In the genomic region with DNA sequence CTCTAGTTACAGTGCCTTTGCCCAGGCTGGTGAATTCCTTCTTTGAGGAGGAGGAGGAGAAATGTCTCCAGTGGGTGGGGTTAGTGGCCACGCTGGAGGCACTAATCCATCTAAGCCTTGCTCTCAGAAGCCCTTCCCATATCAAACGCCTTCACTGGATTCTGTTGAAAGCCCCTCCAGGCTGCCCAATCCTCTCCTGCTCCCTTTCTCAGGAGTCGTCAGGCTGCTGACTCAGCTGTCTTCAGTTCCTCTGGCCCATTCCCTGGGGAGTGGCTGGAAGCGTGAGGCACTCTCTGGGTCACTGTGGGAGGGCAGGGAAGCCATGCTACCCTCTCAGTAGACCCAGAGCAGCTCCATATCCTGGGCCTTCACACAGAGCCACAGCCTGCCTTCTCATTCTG, we compare ENCODE assay signal across 10 cellular contexts. TPM values are rescaled to one million over a fixed set of nuclear protein-coding genes. Genes with fewer than 3 reads are reported as not detected.
A peak's percentile ranks its signal among the peaks of the same experiment; 100 is the strongest.
DNase-seq lines count a peak whose midpoint lies in the region; ATAC-seq and TF ChIP-seq lines count a peak whose summit lies in the region.
"Had no signal": no experiment of that assay in that cellular context is flagged by ENCODE, and none has a peak within 500 bp of the region (broad histone marks: within the 10 kb centered on the region; RNA-seq: fewer than 3 reads in every experiment).

No MANE protein-coding gene starts in this region.

- H3K4me3 Mint-ChIP-seq in naive thymus-derived CD4-positive, alpha-beta T cell, result peak overlapping the region in 6 of 10 donors; percentile 6 to 98 (median 62)
- peak overlapping the region in 2 of 5 donors; percentile 7 to 95 for H3K4me3 Mint-ChIP-seq in immature natural killer cell

- intact Hi-C loops in naive thymus-derived CD4-positive, alpha-beta T cell (cut with micrococcal nuclease), result loop anchor here in 1 of 2 donors (10.0 kb wide), 1 partner anchor 543 kb away; the partner anchor contains the start of gene KLHL24

- peaks cover 4 to 26% (median 9%) of the 10 kb centered on the region in 5 donors for H3K36me3 Mint-ChIP-seq in naive thymus-derived CD4-positive, alpha-beta T cell
- peaks cover 0 to 33% (median 10%) of the 10 kb centered on the region in 3 donors for H3K36me3 Mint-ChIP-seq in immature natural killer cell

- peak overlapping the region; percentile 99 for H3K4me3 ChIP-seq in AG04449 (ENCODE audit: low read depth, low read length)
- no peak overlapping the region for H3K4me3 ChIP-seq in NB4 (ENCODE audit: low read depth, low read length)
- peak overlapping the region; percentile 98 for H3K4me3 ChIP-seq in ectodermal cell (ENCODE audit: insufficient read depth, low read depth, low read length)
- H3K4me3 ChIP-seq in naive thymus-derived CD4-positive, alpha-beta T cell (ENCODE audit: low read length), result no peak overlapping the region

- peaks cover 20% of the 10 kb centered on the region for H3K4me1 ChIP-seq in ectodermal cell (ENCODE audit: control insufficient read depth, insufficient read depth, low read length)
- peaks cover 18 to 20% of the 10 kb centered on the region in 2 donors for H3K4me1 ChIP-seq in naive thymus-derived CD4-positive, alpha-beta T cell (ENCODE audit: control insufficient read depth in 2 of 2, insufficient read depth in 2 of 2, low read length in 2 of 2)

- TF ChIP-seq CTCF in AG04449 (IDR thresholded peaks at IDR 0.05; ENCODE audit: insufficient read depth, low read length, missing control alignments), result no peak
- TF ChIP-seq CTCF in NB4 (IDR thresholded peaks at IDR 0.05; ENCODE audit: low read depth, low read length), result no peak
- no peak for TF ChIP-seq CTCF in GM10266 (IDR thresholded peaks at IDR 0.05; ENCODE audit: control insufficient read depth, insufficient read depth, low read depth, missing control alignments)

- no peak for DNase-seq in AG04449 (ENCODE audit: low read depth, low spot score)
- peak; percentile 48 for DNase-seq in NB4 (ENCODE audit: low read depth)
- no peak for DNase-seq in naive thymus-derived CD4-positive, alpha-beta T cell
- no peak for DNase-seq in DMS 273 (lab: John Stamatoyannopoulos, UW; ENCODE audit: unreplicated experiment)
- DNase-seq in 8988T, result no peak
- DNase-seq in immature natural killer cell, result no peak
- no peak for DNase-seq in GM10266 (ENCODE audit: extremely low spot score)
- DNase-seq: NCI-H526 treated with DMSO at 0.1 percent for 48 hours had no signal

- no peaks in the 10 kb centered on the region for H3K27me3 ChIP-seq in ectodermal cell (ENCODE audit: control insufficient read depth, insufficient read depth, low read length, poor library complexity, severe bottlenecking)
- H3K27me3 ChIP-seq in naive thymus-derived CD4-positive, alpha-beta T cell (ENCODE audit: control insufficient read depth in 2 of 2, insufficient read depth in 2 of 2, low read length in 2 of 2), result no peaks in the 10 kb centered on the region

- 26 to 32% methylated on average over 4 of the region's 4 CpGs for WGBS in ectodermal cell, 2 experiments

- H3K4me1 Mint-ChIP-seq in naive thymus-derived CD4-positive, alpha-beta T cell, result peaks cover 14 to 46% (median 38%) of the 10 kb centered on the region in 7 donors
- peaks cover 37 to 53% of the 10 kb centered on the region in 2 donors for H3K4me1 Mint-ChIP-seq in immature natural killer cell

- POLR2A ChIA-PET in AG04449 (lab: Yijun Ruan, JAX), result interaction anchor here (1.6 to 2.4 kb wide), 3 partner anchors 9 to 70 kb away, joined by 6 to 43 read pairs (median 8); partner anchors contain the start of genes ABCF3 and EIF2B5
- POLR2A ChIA-PET in naive thymus-derived CD4-positive, alpha-beta T cell (lab: Charles Lee), result interaction anchor here (1.0 to 1.7 kb wide), 2 partner anchors 8 to 138 kb away, joined by 3 to 9 read pairs; partner anchors contain the start of gene ABCF3

- no peaks in the 10 kb centered on the region for H3K27me3 Mint-ChIP-seq in naive thymus-derived CD4-positive, alpha-beta T cell
- peaks cover 0 to 6% (median 5%) of the 10 kb centered on the region in 3 donors for H3K27me3 Mint-ChIP-seq in immature natural killer cell (ENCODE audit: low read depth in 3 of 3)

- CTCF ChIA-PET in AG04449 (lab: Yijun Ruan, JAX), result interaction anchor here (0.6 to 2.0 kb wide), 8 partner anchors 8 to 282 kb away, joined by 3 to 10 read pairs (median 4); partner anchors contain the start of gene EEF1AKMT4
- CTCF ChIA-PET in naive thymus-derived CD4-positive, alpha-beta T cell (lab: Charles Lee), result no interaction called here

- TF ChIP-seq POLR2A in NB4 (IDR thresholded peaks at IDR 0.05; ENCODE audit: extremely low read depth, insufficient read length), result no peak

- no peaks in the 10 kb centered on the region for H3K9me3 ChIP-seq in ectodermal cell (ENCODE audit: control insufficient read depth, low read length)
- no peaks in the 10 kb centered on the region for H3K9me3 ChIP-seq in naive thymus-derived CD4-positive, alpha-beta T cell (ENCODE audit: control insufficient read depth in 2 of 3, low read length in 3 of 3)

- H3K9me3 Mint-ChIP-seq in naive thymus-derived CD4-positive, alpha-beta T cell, result no peaks in the 10 kb centered on the region
- no peaks in the 10 kb centered on the region for H3K9me3 Mint-ChIP-seq in immature natural killer cell

- no peak for ATAC-seq in naive thymus-derived CD4-positive, alpha-beta T cell

- H3K27ac ChIP-seq in ectodermal cell (ENCODE audit: insufficient read depth, low read depth, low read length, poor library complexity, severe bottlenecking), result peak overlapping the region; percentile 93
- H3K27ac ChIP-seq in naive thymus-derived CD4-positive, alpha-beta T cell (ENCODE audit: low read depth, low read length), result no peak overlapping the region

- H3K36me3 ChIP-seq in ectodermal cell (ENCODE audit: control insufficient read depth, insufficient read depth, low read length), result peaks cover 44% of the 10 kb centered on the region
- H3K36me3 ChIP-seq in naive thymus-derived CD4-positive, alpha-beta T cell (ENCODE audit: control insufficient read depth in 2 of 3, insufficient read depth in 3 of 3, low read length in 3 of 3), result peaks cover 18 to 61% (median 20%) of the 10 kb centered on the region in 3 experiments

- peak overlapping the region in 1 of 9 donors; percentile 46 for H3K27ac Mint-ChIP-seq in naive thymus-derived CD4-positive, alpha-beta T cell
- H3K27ac Mint-ChIP-seq in immature natural killer cell, result no peak overlapping the region

RNA-seq across cellular contexts. Expression of gene AP2M1, which starts 2.7 kb away (rescaled TPM):
- polyA plus RNA-seq in ectodermal cell (2013, experiment 1 of 4), result 556 TPM
- 518 TPM for polyA plus RNA-seq in ectodermal cell (2013, experiment 2 of 4)
- 427 TPM for polyA plus RNA-seq in ectodermal cell (2013, experiment 3 of 4)
- polyA plus RNA-seq in ectodermal cell (2013, experiment 4 of 4), result 459 TPM
- total RNA-seq in naive thymus-derived CD4-positive, alpha-beta T cell, result 100 to 1,000 TPM; 111 to 217 (median 185) TPM
- polyA plus RNA-seq in naive thymus-derived CD4-positive, alpha-beta T cell, result 100 to 1,000 TPM; 217 to 261 TPM
- 100 to 1,000 TPM; 270 to 364 (median 329) TPM for polyA plus RNA-seq in immature natural killer cell

RNA-seq across cellular contexts. Expression of gene ABCF3, which starts 8.7 kb away (rescaled TPM):
- polyA plus RNA-seq in ectodermal cell (2013, experiment 1 of 4), result 42.0 TPM
- polyA plus RNA-seq in ectodermal cell (2013, experiment 2 of 4), result 49.4 TPM
- polyA plus RNA-seq in ectodermal cell (2013, experiment 3 of 4), result 32.4 TPM
- 34.7 TPM for polyA plus RNA-seq in ectodermal cell (2013, experiment 4 of 4)
- 100 to 1,000 TPM in 4 of 5 experiments, 10 to 100 TPM in 1; 79.3 to 153 (median 117) TPM for total RNA-seq in naive thymus-derived CD4-positive, alpha-beta T cell
- polyA plus RNA-seq in naive thymus-derived CD4-positive, alpha-beta T cell, result 10 to 100 TPM; 47.0 to 73.5 TPM
- polyA plus RNA-seq in immature natural killer cell, result 10 to 100 TPM; 19.1 to 47.1 (median 28.9) TPM

RNA-seq across cellular contexts. Expression of gene DVL3, which starts 22.2 kb away (rescaled TPM):
- polyA plus RNA-seq in ectodermal cell (2013, experiment 1 of 4), result 62.2 TPM
- polyA plus RNA-seq in ectodermal cell (2013, experiment 2 of 4), result 65.2 TPM
- polyA plus RNA-seq in ectodermal cell (2013, experiment 3 of 4), result 52.0 TPM
- polyA plus RNA-seq in ectodermal cell (2013, experiment 4 of 4), result 56.7 TPM
- total RNA-seq in naive thymus-derived CD4-positive, alpha-beta T cell, result 10 to 100 TPM; 32.0 to 45.3 (median 39.4) TPM
- 1 to 10 TPM; 3.1 to 7.7 TPM for polyA plus RNA-seq in naive thymus-derived CD4-positive, alpha-beta T cell
- polyA plus RNA-seq in immature natural killer cell, result 10 to 100 TPM; 12.7 to 13.4 (median 13.2) TPM

RNA-seq across cellular contexts. Expression of gene EIF2B5, which starts 42.2 kb away (rescaled TPM):
- 44.3 TPM for polyA plus RNA-seq in ectodermal cell (2013, experiment 1 of 4)
- polyA plus RNA-seq in ectodermal cell (2013, experiment 2 of 4), result 42.1 TPM
- 31.9 TPM for polyA plus RNA-seq in ectodermal cell (2013, experiment 3 of 4)
- 37.9 TPM for polyA plus RNA-seq in ectodermal cell (2013, experiment 4 of 4)
- 10 to 100 TPM; 47.2 to 87.2 (median 67.7) TPM for total RNA-seq in naive thymus-derived CD4-positive, alpha-beta T cell
- 10 to 100 TPM; 59.7 to 74.8 TPM for polyA plus RNA-seq in naive thymus-derived CD4-positive, alpha-beta T cell
- 10 to 100 TPM; 34.6 to 51.5 (median 50.2) TPM for polyA plus RNA-seq in immature natural killer cell

RNA-seq across cellular contexts. Expression of gene VWA5B2, which starts 52.1 kb away (rescaled TPM):
- polyA plus RNA-seq in ectodermal cell (2013, experiment 1 of 4), result 0.26 TPM
- 0.37 TPM for polyA plus RNA-seq in ectodermal cell (2013, experiment 2 of 4)
- 0.48 TPM for polyA plus RNA-seq in ectodermal cell (2013, experiment 3 of 4)
- 0.24 TPM for polyA plus RNA-seq in ectodermal cell (2013, experiment 4 of 4)
- not detected for total RNA-seq in naive thymus-derived CD4-positive, alpha-beta T cell
- polyA plus RNA-seq in naive thymus-derived CD4-positive, alpha-beta T cell, result not detected
- not detected for polyA plus RNA-seq in immature natural killer cell
- total RNA-seq: pulmonary artery endothelial cell had no signal

Comparison
In these comparisons a context has a peak if more than half of its experiments do, and no peak if none do; other contexts are left out.
1. H3K4me3 ChIP-seq: peak in AG04449 (single experiment) and ectodermal cell (single experiment); none in NB4 (single experiment) and naive thymus-derived CD4-positive, alpha-beta T cell (single experiment).